9 cellular contexts compared by ENCODE assay signal in the genomic region with DNA sequence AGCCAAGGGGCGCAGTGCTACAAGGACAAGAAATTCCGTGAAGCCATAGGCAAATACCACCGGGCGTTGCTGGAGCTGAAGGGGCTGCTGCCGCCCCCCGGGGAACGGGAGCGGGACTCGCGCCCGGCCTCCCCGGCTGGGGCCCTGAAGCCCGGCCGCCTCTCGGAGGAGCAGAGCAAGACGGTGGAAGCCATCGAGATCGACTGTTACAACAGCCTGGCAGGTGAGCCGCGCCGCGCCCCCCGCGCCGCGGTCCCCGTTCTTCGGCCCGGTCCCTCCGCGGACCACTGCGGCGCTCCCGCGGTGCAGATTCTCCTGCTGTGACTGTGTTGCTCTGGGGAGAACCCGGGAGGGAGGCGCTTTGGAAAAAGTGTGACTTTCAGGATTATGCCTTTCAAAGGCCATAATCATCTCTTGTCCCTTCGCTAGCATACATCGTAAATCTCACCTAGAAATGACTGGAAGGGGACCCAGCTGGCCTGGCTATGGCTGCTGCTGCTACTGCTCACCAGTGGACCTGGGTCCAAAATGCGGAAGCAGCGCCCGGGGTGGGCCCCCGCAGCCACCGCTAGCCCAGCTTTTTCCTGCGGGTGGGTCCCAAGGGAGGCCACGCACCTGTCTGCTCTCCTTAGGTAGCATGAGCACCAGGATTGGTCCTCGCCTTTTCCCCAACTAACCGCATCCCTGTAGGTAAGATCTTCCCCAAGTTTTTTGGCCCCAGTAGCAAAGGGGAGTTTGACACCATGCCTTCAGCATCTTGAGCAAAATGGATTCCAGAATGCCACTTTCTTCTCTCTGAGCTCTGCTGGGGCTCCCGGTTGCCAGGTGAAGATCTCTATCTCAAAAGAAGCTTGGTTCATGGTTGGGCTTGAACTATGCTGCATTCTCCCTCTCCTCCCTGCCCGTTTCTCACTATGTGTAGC.
A peak's percentile ranks its signal among the peaks of the same experiment; 100 is the strongest.
DNase-seq lines count a peak whose midpoint lies in the region; ATAC-seq and TF ChIP-seq lines count a peak whose summit lies in the region.
"Had no signal": no experiment of that assay in that cellular context is flagged by ENCODE, and none has a peak within 500 bp of the region (broad histone marks: within the 10 kb centered on the region; RNA-seq: fewer than 3 reads in every experiment).

No MANE protein-coding gene starts in this region.

- H3K9me3 Mint-ChIP-seq in T-helper 1 cell treated with Interleukin-12 subunit alpha and Interleukin-12 subunit beta and Interleukin-4 antibody, amounts not matched to agents 30 μg/mL and 1 μg/mL, for 36 hours = no peaks in the 10 kb centered on the region
- H3K9me3 Mint-ChIP-seq in dendritic cell treated with granulocyte-macrophage colony-stimulating factor and Interleukin-4, amounts not matched to agents 40 ng/mL and 50 ng/mL, for 4 days = no peaks in the 10 kb centered on the region
- H3K9me3 Mint-ChIP-seq in memory B cell = no peaks in the 10 kb centered on the region

- H3K4me1 Mint-ChIP-seq in T-helper 1 cell treated with Interleukin-12 subunit alpha and Interleukin-12 subunit beta and Interleukin-4 antibody, amounts not matched to agents 30 μg/mL and 1 μg/mL, for 36 hours (ENCODE audit: low read depth) = peaks cover 46% of the 10 kb centered on the region
- H3K4me1 Mint-ChIP-seq in dendritic cell treated with granulocyte-macrophage colony-stimulating factor and Interleukin-4, amounts not matched to agents 40 ng/mL and 50 ng/mL, for 4 days (ENCODE audit: low read depth) = peaks cover 36% of the 10 kb centered on the region
- H3K4me1 Mint-ChIP-seq in memory B cell = peaks cover 40% of the 10 kb centered on the region

- DNase-seq in NCI-H1092 treated with DMSO at 0.1 percent for 48 hours (lab: John Stamatoyannopoulos, UW) (peak; percentile 63), NCI-H1092 (lab: John Stamatoyannopoulos, UW) (no peak), memory B cell (ENCODE audit: low spot score in 2 of 2) (peak; percentile 37 to 46), tibial artery (no peak), SW 1271 (lab: John Stamatoyannopoulos, UW) (no peak)

- peak overlapping the region; percentile 86 for H3K27ac Mint-ChIP-seq in T-helper 1 cell treated with Interleukin-12 subunit alpha and Interleukin-12 subunit beta and Interleukin-4 antibody, amounts not matched to agents 30 μg/mL and 1 μg/mL, for 36 hours
- peak overlapping the region; percentile 79 for H3K27ac Mint-ChIP-seq in dendritic cell treated with granulocyte-macrophage colony-stimulating factor and Interleukin-4, amounts not matched to agents 40 ng/mL and 50 ng/mL, for 4 days
- H3K27ac Mint-ChIP-seq in memory B cell = peak overlapping the region; percentile 89

- H3K27ac ChIP-seq in tibial artery = no peak overlapping the region
- H3K27ac ChIP-seq: C4-2B had no signal

- peak overlapping the region; percentile 89 for H3K4me3 Mint-ChIP-seq in T-helper 1 cell treated with Interleukin-12 subunit alpha and Interleukin-12 subunit beta and Interleukin-4 antibody, amounts not matched to agents 30 μg/mL and 1 μg/mL, for 36 hours
- peak overlapping the region; percentile 80 for H3K4me3 Mint-ChIP-seq in dendritic cell treated with granulocyte-macrophage colony-stimulating factor and Interleukin-4, amounts not matched to agents 40 ng/mL and 50 ng/mL, for 4 days
- H3K4me3 Mint-ChIP-seq in memory B cell = peak overlapping the region; percentile 94

- H3K9me3 ChIP-seq in tibial artery = no peaks in the 10 kb centered on the region

- H3K36me3 Mint-ChIP-seq in T-helper 1 cell treated with Interleukin-12 subunit alpha and Interleukin-12 subunit beta and Interleukin-4 antibody, amounts not matched to agents 30 μg/mL and 1 μg/mL, for 36 hours (ENCODE audit: low read depth) = peaks cover 13% of the 10 kb centered on the region
- peaks cover 5% of the 10 kb centered on the region for H3K36me3 Mint-ChIP-seq in dendritic cell treated with granulocyte-macrophage colony-stimulating factor and Interleukin-4, amounts not matched to agents 40 ng/mL and 50 ng/mL, for 4 days (ENCODE audit: low read depth)
- peaks cover 2% of the 10 kb centered on the region for H3K36me3 Mint-ChIP-seq in memory B cell

- peaks cover 0 to 36% of the 10 kb centered on the region in 2 donors for H3K27me3 ChIP-seq in tibial artery

- H3K36me3 ChIP-seq in tibial artery = no peaks in the 10 kb centered on the region

- TF ChIP-seq CTCF in tibial artery (IDR thresholded peaks at IDR 0.05) = no peak

- ATAC-seq in HG03066 (IDR thresholded peaks at IDR 0.05; ENCODE audit: low read depth, unreplicated experiment) (peak; percentile 30), memory B cell (ENCODE audit: low read depth) (peak; percentile 43)

- peak overlapping the region; percentile 54 to 59 for H3K4me3 ChIP-seq in tibial artery

- H3K27me3 Mint-ChIP-seq in T-helper 1 cell treated with Interleukin-12 subunit alpha and Interleukin-12 subunit beta and Interleukin-4 antibody, amounts not matched to agents 30 μg/mL and 1 μg/mL, for 36 hours (ENCODE audit: low read depth) = no peaks in the 10 kb centered on the region
- H3K27me3 Mint-ChIP-seq in dendritic cell treated with granulocyte-macrophage colony-stimulating factor and Interleukin-4, amounts not matched to agents 40 ng/mL and 50 ng/mL, for 4 days = peaks cover 41% of the 10 kb centered on the region
- no peaks in the 10 kb centered on the region for H3K27me3 Mint-ChIP-seq in memory B cell

- intact Hi-C loops in dendritic cell treated with granulocyte-macrophage colony-stimulating factor and Interleukin-4, amounts not matched to agents 40 ng/mL and 50 ng/mL, for 4 days (cut with micrococcal nuclease) = loop anchor here (5.0 kb wide), 2 partner anchors 50 to 70 kb away; no protein-coding TSS in a partner anchor
- intact Hi-C loops in tibial artery (cut with DNase I; ENCODE audit: low total_unique reads) = no loop called here

- peaks cover 0 to 24% (median 11%) of the 10 kb centered on the region in 4 donors for H3K4me1 ChIP-seq in tibial artery

Comparison
In these comparisons a context has a peak if more than half of its experiments do, and no peak if none do; other contexts are left out.
1. DNase-seq: peak in NCI-H1092 treated with DMSO at 0.1 percent for 48 hours (single experiment) and memory B cell (2 of 2); none in NCI-H1092 (single experiment), tibial artery (0 of 2) and SW 1271 (0 of 2).
2. Peak in every context shown above with its lines, with median percentiles within 50 percentile points of each other: H3K27ac Mint-ChIP-seq and H3K4me3 Mint-ChIP-seq.